In genomic region chrX:24156177-24156576, GRCh38 we compare ENCODE assay signal across 1 cellular context.
TF ChIP-seq lines count a peak whose summit lies in the region.

No MANE protein-coding gene starts in this region.

TF ChIP-seq in A549, 52 proteins besides CTCF, POLR2A, EP300 and RAD21 (continued from another document):
- TF ChIP-seq REST (IDR thresholded peaks at IDR 0.05) (no peak), HEYL (CRISPR knock-in tag; IDR thresholded peaks at IDR 0.05) (no peak), GATA3 (IDR thresholded peaks at IDR 0.05; ENCODE audit: borderline replicate concordance) (no peak), CBX2 (IDR thresholded peaks at IDR 0.05; ENCODE audit: borderline replicate concordance, low read depth) (no peak), FOXS1 (CRISPR knock-in tag; IDR thresholded peaks at IDR 0.05) (no peak), KDM1A (IDR thresholded peaks at IDR 0.05; ENCODE audit: low read depth) (no peak), SMC3 (IDR thresholded peaks at IDR 0.05) (no peak), ZNF302 (CRISPR knock-in tag; IDR thresholded peaks at IDR 0.05) (no peak), MAZ (IDR thresholded peaks at IDR 0.05; ENCODE audit: borderline replicate concordance, low read depth, low read length) (no peak), JUNB (IDR thresholded peaks at IDR 0.05) (no peak)
TF ChIP-seq in A549: peak in this region for 0.
